In genomic region chr7:87475359-87476178, GRCh38 we compare ENCODE assay signal across 8 cellular contexts. TPM values are rescaled to one million over a fixed set of nuclear protein-coding genes. Genes with fewer than 3 reads are reported as not detected.
DNase-seq lines count a peak whose midpoint lies in the region; ATAC-seq and TF ChIP-seq lines count a peak whose summit lies in the region.

TSS of gene ABCB4 (minus strand) at chr7:87475680. CDS start at chr7:87475465, 215 bp downstream.

- H3K4me1 Mint-ChIP-seq in IgD-negative memory B cell (peaks cover 16 to 32% (median 19%) of the 10 kb centered on the region in 3 donors), endodermal cell (peaks cover 8% of the 10 kb centered on the region)
- peaks cover 0 to 20% (median 13%) of the 10 kb centered on the region in 7 donors for H3K4me1 Mint-ChIP-seq in naive thymus-derived CD4-positive, alpha-beta T cell

- intact Hi-C loops in naive thymus-derived CD4-positive, alpha-beta T cell (cut with micrococcal nuclease) = no loop called here

- no peaks in the 10 kb centered on the region for H3K9me3 ChIP-seq in endodermal cell (ENCODE audit: control insufficient read depth, low read length)
- H3K9me3 ChIP-seq in naive thymus-derived CD4-positive, alpha-beta T cell (ENCODE audit: control insufficient read depth in 2 of 3, low read length in 3 of 3) = no peaks in the 10 kb centered on the region

- H3K4me1 ChIP-seq in endodermal cell (ENCODE audit: control insufficient read depth, insufficient read depth, low read length) = no peaks in the 10 kb centered on the region
- H3K4me1 ChIP-seq in naive thymus-derived CD4-positive, alpha-beta T cell (ENCODE audit: control insufficient read depth in 2 of 2, insufficient read depth in 2 of 2, low read length in 2 of 2) = no peaks in the 10 kb centered on the region

- no peak within 1 kb of the TSS for H3K27ac ChIP-seq in endodermal cell (ENCODE audit: low read depth, low read length)
- H3K27ac ChIP-seq in naive thymus-derived CD4-positive, alpha-beta T cell (ENCODE audit: low read depth, low read length) = no peak within 1 kb of the TSS

- H3K4me3 ChIP-seq in GM06990 (replicated peaks; ENCODE audit: low read depth, low read length) (peak within 1 kb of the TSS; percentile 75), endodermal cell (ENCODE audit: low read length) (peak within 1 kb of the TSS; percentile 68)
- H3K4me3 ChIP-seq in naive thymus-derived CD4-positive, alpha-beta T cell (ENCODE audit: low read length) = no peak within 1 kb of the TSS

- H3K36me3 Mint-ChIP-seq in IgD-negative memory B cell (no peaks in the 10 kb centered on the region), endodermal cell (ENCODE audit: low read depth) (no peaks in the 10 kb centered on the region)
- H3K36me3 Mint-ChIP-seq in naive thymus-derived CD4-positive, alpha-beta T cell = no peaks in the 10 kb centered on the region

- ATAC-seq in GM19463 (IDR thresholded peaks at IDR 0.05; ENCODE audit: unreplicated experiment) = peak; percentile 20
- peak; percentile 28 for ATAC-seq in naive thymus-derived CD4-positive, alpha-beta T cell

- H3K27me3 ChIP-seq in GM06990 (replicated peaks; ENCODE audit: control insufficient read depth, insufficient read depth, low read length) (no peaks in the 10 kb centered on the region), endodermal cell (ENCODE audit: control insufficient read depth, insufficient read depth, low read length, poor library complexity, severe bottlenecking) (peaks cover 51% of the 10 kb centered on the region)
- no peaks in the 10 kb centered on the region for H3K27me3 ChIP-seq in naive thymus-derived CD4-positive, alpha-beta T cell (ENCODE audit: control insufficient read depth in 2 of 2, insufficient read depth in 2 of 2, low read length in 2 of 2)

- H3K9me3 Mint-ChIP-seq in IgD-negative memory B cell (no peaks in the 10 kb centered on the region), endodermal cell (no peaks in the 10 kb centered on the region)
- H3K9me3 Mint-ChIP-seq in naive thymus-derived CD4-positive, alpha-beta T cell = peaks cover 0 to 3% (median 0%) of the 10 kb centered on the region in 11 donors

- H3K27me3 Mint-ChIP-seq in IgD-negative memory B cell = no peaks in the 10 kb centered on the region
- H3K27me3 Mint-ChIP-seq in endodermal cell (ENCODE audit: insufficient read depth) = peaks cover 44% of the 10 kb centered on the region
- peaks cover 25 to 47% (median 37%) of the 10 kb centered on the region in 5 donors for H3K27me3 Mint-ChIP-seq in naive thymus-derived CD4-positive, alpha-beta T cell

- H3K27ac Mint-ChIP-seq in IgD-negative memory B cell (peak within 1 kb of the TSS; percentile 76 to 89 (median 85)), endodermal cell (no peak within 1 kb of the TSS)
- H3K27ac Mint-ChIP-seq in naive thymus-derived CD4-positive, alpha-beta T cell = no peak within 1 kb of the TSS

- H3K36me3 ChIP-seq in GM06990 (ENCODE audit: control insufficient read depth, insufficient read depth, low read length) (no peaks in the 10 kb centered on the region), endodermal cell (ENCODE audit: control insufficient read depth, insufficient read depth, low read length) (no peaks in the 10 kb centered on the region)
- no peaks in the 10 kb centered on the region for H3K36me3 ChIP-seq in naive thymus-derived CD4-positive, alpha-beta T cell (ENCODE audit: control insufficient read depth in 2 of 3, insufficient read depth in 3 of 3, low read length in 3 of 3)

- H3K4me3 Mint-ChIP-seq in IgD-negative memory B cell (peak within 1 kb of the TSS; percentile 85 to 95 (median 90)), endodermal cell (peak within 1 kb of the TSS; percentile 50)
- H3K4me3 Mint-ChIP-seq in naive thymus-derived CD4-positive, alpha-beta T cell = peak within 1 kb of the TSS; percentile 26 to 75 (median 58)

- no peak for TF ChIP-seq CTCF in GM06990 (IDR thresholded peaks at IDR 0.05; ENCODE audit: insufficient read depth, low read length, poor library complexity, severe bottlenecking)
- TF ChIP-seq CTCF in endodermal cell (conservative IDR thresholded peaks at IDR 0.05) = no peak

- WGBS in endodermal cell (ENCODE audit: insufficient coverage in 1 of 2, insufficient read length in 1 of 2), 2 experiments = 15 to 40% methylated on average over 25 to 80 of the region's 80 CpGs

- no peak within 1 kb of the TSS for H3K9ac ChIP-seq in endodermal cell (ENCODE audit: extremely low read depth, low read length, poor library complexity, severe bottlenecking)

- CTCF ChIA-PET in naive thymus-derived CD4-positive, alpha-beta T cell (lab: Charles Lee) = no interaction called here

- peak; percentile 52 for DNase-seq in GM06990 (ENCODE audit: extremely low read depth, insufficient read length)
- peak; percentile 60 for DNase-seq in endodermal cell
- no peak for DNase-seq in naive thymus-derived CD4-positive, alpha-beta T cell
- no peak for DNase-seq in NCI-H82 treated with DMSO at 0.1 percent for 48 hours (lab: John Stamatoyannopoulos, UW; ENCODE audit: unreplicated experiment)
- no peak for DNase-seq in SIG-M5 treated with dmso at 0.1 percent for 504 hours (lab: John Stamatoyannopoulos, UW; ENCODE audit: unreplicated experiment)
- no peak for DNase-seq in A172 (ENCODE audit: low spot score)

- POLR2A ChIA-PET in naive thymus-derived CD4-positive, alpha-beta T cell (lab: Charles Lee) = no interaction called here

RNA-seq across cellular contexts. Expression of gene ABCB4, which starts in this region (rescaled TPM):
- polyA plus RNA-seq in IgD-negative memory B cell = 12.5 TPM
- total RNA-seq in endodermal cell = under 1 TPM; 0.60 to 0.77 TPM
- 1.9 TPM for polyA plus RNA-seq in endodermal cell (2013, experiment 1 of 2)
- 1.9 TPM for polyA plus RNA-seq in endodermal cell (2013, experiment 2 of 2)
- 1 to 10 TPM in 1 of 5 experiments, under 1 TPM in 3, not detected in 1; 0.27 to 1.5 (median 0.71) TPM for total RNA-seq in naive thymus-derived CD4-positive, alpha-beta T cell
- not detected for polyA plus RNA-seq in naive thymus-derived CD4-positive, alpha-beta T cell
- total RNA-seq in A172 (2014; rRNA removed; shearing (Covaris generic)) = not detected in 2 replicates

Comparison
In these comparisons a context has a peak if more than half of its experiments do, and no peak if none do; other contexts are left out.
1. RNA of gene ABCB4 (polyA plus RNA-seq): 12.5 TPM in IgD-negative memory B cell (single experiment); not detected in naive thymus-derived CD4-positive, alpha-beta T cell; every median in the first group is over 10 times any median in the second.
2. DNase-seq: peak in GM06990 (single experiment) and endodermal cell (single experiment); none in naive thymus-derived CD4-positive, alpha-beta T cell (0 of 9), NCI-H82 treated with DMSO at 0.1 percent for 48 hours (single experiment), SIG-M5 treated with dmso at 0.1 percent for 504 hours (single experiment) and A172 (single experiment).
3. H3K27ac Mint-ChIP-seq: peak in IgD-negative memory B cell (3 of 3); none in endodermal cell (single experiment) and naive thymus-derived CD4-positive, alpha-beta T cell (0 of 9).
4. Peak in every context shown above with its lines, with median percentiles within 50 percentile points of each other: H3K4me3 Mint-ChIP-seq.